ENCODE assay signal across 19 cellular contexts in genomic region chr11:124935548-124936514, GRCh38. TPM values are rescaled to one million over a fixed set of nuclear protein-coding genes. Genes with fewer than 3 reads are reported as not detected.
DNase-seq lines count a peak whose midpoint lies in the region; ATAC-seq and TF ChIP-seq lines count a peak whose summit lies in the region.
"Had no signal": no experiment of that assay in that cellular context is flagged by ENCODE, and none has a peak within 500 bp of the region (broad histone marks: within the 10 kb centered on the region; RNA-seq: fewer than 3 reads in every experiment).

Gene HEPACAM (minus strand): TSS chr11:124936047. CDS start chr11:124936006, 41 bp downstream.

- ATAC-seq in HCT116: no peak
- ATAC-seq in sciatic nerve: peak; percentile 77
- ATAC-seq: natural killer cell had no signal

- no peak within 1 kb of the TSS for H2AFZ ChIP-seq in HCT116 (ENCODE audit: low read depth, low read length, poor library complexity, severe bottlenecking)

- no peaks in the 10 kb centered on the region for H3K9me2 ChIP-seq in HCT116 (ENCODE audit: insufficient read depth)

- TF ChIP-seq RAD21 in HCT116 (IDR thresholded peaks at IDR 0.05; ENCODE audit: low read depth): no peak

- peak within 1 kb of the TSS; percentile 4; the same call in 1 of the 2 replicates for H3K4me2 ChIP-seq in HCT116 (ENCODE audit: low read length)

- no peaks in the 10 kb centered on the region for H4K20me1 ChIP-seq in HCT116 (ENCODE audit: insufficient read depth)

- H3K4me1 ChIP-seq in HCT116 (ENCODE audit: control insufficient read depth in 1 of 2, insufficient read depth in 2 of 2, low read length in 2 of 2) (peaks cover 0 to 5% of the 10 kb centered on the region in 2 experiments; a peak in 1 of 4 replicates), uterus (no peaks in the 10 kb centered on the region), colonic mucosa (no peaks in the 10 kb centered on the region)
- H3K4me1 ChIP-seq: esophagus muscularis mucosa had no signal

- in situ Hi-C loops in GM13976 (cut with MboI; ENCODE audit: low sequenced_read_pairs, unreplicated experiment): no loop called here

- H3K9ac ChIP-seq in HCT116 (ENCODE audit: low read length) (no peak within 1 kb of the TSS), colonic mucosa (ENCODE audit: low read depth in 2 of 2, low read length in 2 of 2) (no peak within 1 kb of the TSS)

- no peak for DNase-seq in HCT116 (ENCODE audit: low read depth, low spot score)
- DNase-seq in dorsolateral prefrontal cortex: peak in 9 of 10 donors; percentile 47 to 90 (median 79)
- peak; percentile 95 for DNase-seq in medulla oblongata (ENCODE audit: extremely low spot score)
- DNase-seq in sciatic nerve (ENCODE audit: low spot score): no peak
- no peak for DNase-seq in uterus
- DNase-seq in GM13976 (ENCODE audit: low spot score): no peak
- DNase-seq in colonic mucosa: no peak
- DNase-seq in NCI-H1092 treated with DMSO at 0.1 percent for 48 hours (lab: John Stamatoyannopoulos, UW): no peak
- DNase-seq: DMS79 treated with DMSO at 0.1 percent for 48 hours; effector CD8-positive, alpha-beta T cell; Kasumi-1; natural killer cell; NCI-H1105; NCI-H2081 treated with DMSO at 0.1 percent for 48 hours; retina; RPMI8226 had no signal

- H3K36me3 ChIP-seq in HCT116 (ENCODE audit: control insufficient read depth in 1 of 2, insufficient read depth in 2 of 2, low read length in 2 of 2) (no peaks in the 10 kb centered on the region), uterus (no peaks in the 10 kb centered on the region), colonic mucosa (no peaks in the 10 kb centered on the region)
- H3K36me3 ChIP-seq: esophagus muscularis mucosa, thoracic aorta had no signal

- no TSS peak for BruUV-seq in HCT116 (replicated peaks; lab: Mats Ljungman, UMichigan)

- TF ChIP-seq CTCF in HCT116 (IDR thresholded peaks at IDR 0.05 in 2 of 3, conservative IDR thresholded peaks at IDR 0.05 in 1 of 3; ENCODE audit: borderline replicate concordance in 1 of 3, insufficient read depth in 1 of 3, low read depth in 2 of 3, low read length in 2 of 3) (no peak), dorsolateral prefrontal cortex (IDR thresholded peaks at IDR 0.05 in 54 of 56, conservative IDR thresholded peaks at IDR 0.05 in 2 of 56; ENCODE audit: low read depth in 1 of 56, partially characterized antibody in 56 of 56) (peak in 3 of 56 donors; percentile 0 to 4 (median 1)), uterus (IDR thresholded peaks at IDR 0.05) (no peak), GM13976 (IDR thresholded peaks at IDR 0.05; ENCODE audit: borderline replicate concordance, control extremely low read depth, extremely low read depth, insufficient read depth, missing control alignments) (no peak), colonic mucosa (IDR thresholded peaks at IDR 0.05) (no peak)

- CTCF ChIA-PET in HCT116 (lab: Charles Lee): no interaction called here

- H3K9me3 ChIP-seq in HCT116 (ENCODE audit: control insufficient read depth in 1 of 2, insufficient read depth in 1 of 2, low read depth in 1 of 2, low read length in 2 of 2): no peaks in the 10 kb centered on the region
- H3K9me3 ChIP-seq in uterus: no peaks in the 10 kb centered on the region
- no peaks in the 10 kb centered on the region for H3K9me3 ChIP-seq in colonic mucosa
- H3K9me3 ChIP-seq: esophagus muscularis mucosa, thoracic aorta had no signal

- no peak within 1 kb of the TSS for H3K4me3 ChIP-seq in HCT116 (replicated peaks in 1 of 2; ENCODE audit: low read depth in 1 of 2, low read length in 2 of 2)
- peak within 1 kb of the TSS; percentile 37 to 83 (median 65) for H3K4me3 ChIP-seq in dorsolateral prefrontal cortex
- no peak within 1 kb of the TSS for H3K4me3 ChIP-seq in uterus
- no peak within 1 kb of the TSS for H3K4me3 ChIP-seq in colonic mucosa
- H3K4me3 ChIP-seq: thoracic aorta had no signal

- H3K27ac ChIP-seq in HCT116 (ENCODE audit: low read depth, low read length) (no peak within 1 kb of the TSS), dorsolateral prefrontal cortex (peak within 1 kb of the TSS; percentile 79 to 100 (median 98)), uterus (no peak within 1 kb of the TSS), colonic mucosa (no peak within 1 kb of the TSS)
- H3K27ac ChIP-seq: esophagus muscularis mucosa, thoracic aorta had no signal

- H3K27me3 ChIP-seq in HCT116 (ENCODE audit: insufficient read depth, low read length): no peaks in the 10 kb centered on the region
- peaks cover 0 to 3% (median 0%) of the 10 kb centered on the region in 45 donors for H3K27me3 ChIP-seq in dorsolateral prefrontal cortex
- H3K27me3 ChIP-seq in uterus: no peaks in the 10 kb centered on the region
- H3K27me3 ChIP-seq in colonic mucosa: no peaks in the 10 kb centered on the region

- no peaks in the 10 kb centered on the region for H3K79me2 ChIP-seq in HCT116 (ENCODE audit: insufficient read depth, low read length)

- TF ChIP-seq POLR2A in HCT116 (IDR thresholded peaks at IDR 0.05; ENCODE audit: borderline replicate concordance, extremely low read depth, insufficient read depth, insufficient read length): no peak
- TF ChIP-seq POLR2A in uterus (IDR thresholded peaks at IDR 0.05): no peak

- POLR2A ChIA-PET in HCT116 (lab: Charles Lee): interaction anchor here (1.4 kb wide), 1 partner anchor 60 kb away, joined by 4 read pairs; no protein-coding TSS in a partner anchor

- intact Hi-C loops in HCT116 (cut with micrococcal nuclease) (no loop called here), dorsolateral prefrontal cortex (cut with DNase I) (no loop called here), sciatic nerve (cut with DNase I) (no loop called here), uterus (cut with DNase I; ENCODE audit: low total_unique reads) (no loop called here), colonic mucosa (cut with DNase I) (no loop called here)

- RAD21 ChIA-PET in HCT116 (lab: Charles Lee; ENCODE audit: low non-redundant PET in 1 of 2, low total read pairs in 2 of 2, uncharacterized antibody in 2 of 2, unreplicated experiment in 2 of 2): no interaction called here

TF ChIP-seq in HCT116, 20 proteins besides CTCF, POLR2A, EP300 and RAD21:
- no peak for TF ChIP-seq EZH2phosphoT487 (IDR thresholded peaks at IDR 0.05; ENCODE audit: borderline replicate concordance)
- TF ChIP-seq CEBPB (IDR thresholded peaks at IDR 0.05; ENCODE audit: low read depth): no peak
- TF ChIP-seq JUND (IDR thresholded peaks at IDR 0.05): no peak
- TF ChIP-seq ZNF274 (IDR thresholded peaks at IDR 0.05; ENCODE audit: low read depth, low read length): no peak
- TF ChIP-seq SIN3A (IDR thresholded peaks at IDR 0.05; ENCODE audit: low read depth): no peak
TF ChIP-seq in HCT116: peak in this region for 0.

RNA-seq across cellular contexts. Expression of gene HEPACAM, which starts in this region (rescaled TPM):
- not detected for total RNA-seq in HCT116 (2021; ENCODE audit: unreplicated experiment)
- polyA plus RNA-seq in HCT116 (2012): not detected in 2 replicates
- 100 to 1,000 TPM in 119 of 120 experiments, 10 to 100 TPM in 1; 70.8 to 353 (median 174) TPM for total RNA-seq in dorsolateral prefrontal cortex
- 16.5 TPM for total RNA-seq in sciatic nerve
- total RNA-seq in uterus: not detected
- total RNA-seq in colonic mucosa: under 1 TPM; 0.08 to 0.12 TPM
- total RNA-seq: natural killer cell, NCI-H460 had no signal

Comparison
In these comparisons a context has a peak if more than half of its experiments do, and no peak if none do; other contexts are left out.
1. RNA of gene HEPACAM (total RNA-seq): 70.8 to 353 TPM in dorsolateral prefrontal cortex and 16.5 TPM in sciatic nerve (single experiment); 0.08 to 0.12 TPM in colonic mucosa, not detected in HCT116 (single experiment) and not detected in uterus; every median in the first group is over 10 times any median in the second.
2. DNase-seq: peak in dorsolateral prefrontal cortex (9 of 10) and medulla oblongata (single experiment); none in HCT116 (single experiment), sciatic nerve (single experiment), uterus (0 of 2), GM13976 (single experiment), colonic mucosa (single experiment) and NCI-H1092 treated with DMSO at 0.1 percent for 48 hours (single experiment).
3. H3K27ac ChIP-seq: peak in dorsolateral prefrontal cortex (59 of 59); none in HCT116 (single experiment), uterus (0 of 2) and colonic mucosa (single experiment).
4. H3K4me3 ChIP-seq: peak in dorsolateral prefrontal cortex (59 of 59); none in HCT116 (0 of 2), uterus (0 of 2) and colonic mucosa (single experiment).